8 cellular contexts compared by ENCODE assay signal in the genomic region with DNA sequence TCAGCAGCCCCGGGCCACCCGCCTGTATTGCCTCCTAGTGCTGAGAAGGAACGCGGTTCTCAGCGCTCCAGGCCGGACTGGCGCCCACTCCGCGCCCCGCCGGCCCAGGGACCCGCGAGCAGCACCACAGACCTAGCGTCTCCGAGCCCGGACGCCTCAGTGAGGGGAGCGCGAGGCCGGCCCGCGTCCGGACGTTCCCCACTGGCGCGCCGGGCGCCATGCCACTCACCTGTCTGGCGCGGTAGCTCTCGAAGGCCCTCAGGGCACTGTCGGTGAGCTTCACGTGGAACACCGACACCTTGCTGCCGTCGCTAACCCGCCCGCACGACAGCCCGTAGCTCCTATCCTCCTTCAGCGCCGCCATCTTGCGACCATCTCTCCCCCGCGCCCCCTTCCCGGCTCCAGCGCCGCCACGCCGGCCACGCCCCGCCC. TPM values are rescaled to one million over a fixed set of nuclear protein-coding genes. Genes with fewer than 3 reads are reported as not detected.
DNase-seq lines count a peak whose midpoint lies in the region; ATAC-seq, FAIRE-seq and TF ChIP-seq lines count a peak whose summit lies in the region.

A gene (minus strand): TSS at position 379 of the 432 bp plus-strand sequence. CDS start 15 bp downstream, at position 364.

- peak within 1 kb of the TSS; percentile 64 for H2BK120ac ChIP-seq in H1 (replicated peaks; ENCODE audit: low read depth, low read length)

- H3K4me1 ChIP-seq in H1 (replicated peaks in 1 of 4; ENCODE audit: control insufficient read depth in 3 of 4, insufficient read depth in 4 of 4, low read length in 3 of 4): peaks cover 0 to 3% (median under 1%) of the 10 kb centered on the region in 4 experiments; a peak in 4 of 7 replicates

- peak within 1 kb of the TSS; percentile 90 for H3K18ac ChIP-seq in H1 (ENCODE audit: extremely low read depth, low read length)

- H3K27ac ChIP-seq in H1 (ENCODE audit: low read depth, low read length): peak within 1 kb of the TSS; percentile 76

- H3K14ac ChIP-seq in H1 (ENCODE audit: insufficient read length): no peak within 1 kb of the TSS

- ATAC-seq in naive thymus-derived CD8-positive, alpha-beta T cell: peak in 1 of 2 donors; percentile 23

- H3K36me3 Mint-ChIP-seq in naive thymus-derived CD8-positive, alpha-beta T cell: no peaks in the 10 kb centered on the region

- peaks cover 1 to 7% of the 10 kb centered on the region in 2 experiments for H4K20me1 ChIP-seq in H1 (replicated peaks in 1 of 2; ENCODE audit: control insufficient read depth in 1 of 2, insufficient read depth in 2 of 2, low read length in 2 of 2)

- no peak within 1 kb of the TSS for H2AK5ac ChIP-seq in H1 (ENCODE audit: low read depth, low read length)

- POLR2A ChIA-PET in activated CD8-positive, alpha-beta memory T cell treated with anti-CD3 and anti-CD28 coated beads for 36 hours (lab: Charles Lee): interaction anchor here (0.6 to 3.5 kb wide), 6 partner anchors 22 to 67 kb away, joined by 3 to 16 read pairs (median 6); a partner anchor contains a TSS
- POLR2A ChIA-PET in H1 (lab: Charles Lee; ENCODE audit: partially characterized antibody): interaction anchor here (0.7 to 4.0 kb wide), 14 partner anchors 9 to 240 kb away, joined by 3 to 19 read pairs (median 4); a partner anchor contains a TSS
- POLR2A ChIA-PET in naive thymus-derived CD8-positive, alpha-beta T cell (lab: Charles Lee): interaction anchor here (0.5 to 5.9 kb wide), 17 partner anchors 13 to 477 kb away, joined by 3 to 71 read pairs (median 5); a partner anchor contains a TSS

- peak within 1 kb of the TSS; percentile 86 to 99 (median 94) for H3K4me3 Mint-ChIP-seq in naive thymus-derived CD8-positive, alpha-beta T cell

- H3K4me2 ChIP-seq in H1 (ENCODE audit: insufficient read depth in 1 of 2, low read depth in 2 of 2, low read length in 2 of 2): peak within 1 kb of the TSS; percentile 69 to 94

- peaks cover 10% of the 10 kb centered on the region; the same call in 1 of the 2 replicates for H3K23me2 ChIP-seq in H1 (ENCODE audit: low read depth, low read length)

- H3K4ac ChIP-seq in H1 (replicated peaks; ENCODE audit: insufficient read length, low read depth, low read length): no peak within 1 kb of the TSS

- TF ChIP-seq EP300 in H1 (IDR thresholded peaks at IDR 0.05; ENCODE audit: borderline replicate concordance in 1 of 2, low read depth in 2 of 2, low read length in 2 of 2): no peak

- no peak within 1 kb of the TSS for H2BK20ac ChIP-seq in H1 (ENCODE audit: low read length)

- no peak for TF ChIP-seq CTCF in H1 (IDR thresholded peaks at IDR 0.05; ENCODE audit: control extremely low read depth in 1 of 3, insufficient read depth in 1 of 3, low read depth in 1 of 3, low read length in 3 of 3)

- H3K9me3 ChIP-seq in MG63: no peaks in the 10 kb centered on the region
- no peaks in the 10 kb centered on the region for H3K9me3 ChIP-seq in H1 (ENCODE audit: insufficient read depth in 2 of 2, low read depth in 1 of 2, low read length in 1 of 2)

- peaks cover 7% of the 10 kb centered on the region for H3K79me1 ChIP-seq in H1 (ENCODE audit: low read depth, low read length)

- CTCF ChIA-PET in activated CD8-positive, alpha-beta memory T cell treated with anti-CD3 and anti-CD28 coated beads for 36 hours (lab: Charles Lee): interaction anchor here (0.5 to 4.6 kb wide), 13 partner anchors 10 to 331 kb away, joined by 3 to 42 read pairs (median 5); a partner anchor contains a TSS
- CTCF ChIA-PET in H1 (lab: Charles Lee; ENCODE audit: partially characterized antibody): interaction anchor here (0.6 to 32.9 kb wide), 11 partner anchors 10 to 971 kb away, joined by 3 to 458 read pairs (median 7); no protein-coding TSS in a partner anchor

- 0 out of 2 replicates have a peak within 1 kb of the TSS, but pooled peaks have one; percentile 97 for H2BK15ac ChIP-seq in H1 (ENCODE audit: low read length)

- no peak within 1 kb of the TSS for H3K23ac ChIP-seq in H1 (ENCODE audit: insufficient read length)

- peak within 1 kb of the TSS; percentile 93 to 99 (median 96) for H3K27ac Mint-ChIP-seq in naive thymus-derived CD8-positive, alpha-beta T cell

- H3K9me3 Mint-ChIP-seq in naive thymus-derived CD8-positive, alpha-beta T cell: no peaks in the 10 kb centered on the region

- H2BK12ac ChIP-seq in H1 (ENCODE audit: low read depth, low read length): peak within 1 kb of the TSS; percentile 84

- DNase-seq in activated CD8-positive, alpha-beta memory T cell treated with anti-CD3 and anti-CD28 coated beads for 24 hours: no peak
- DNase-seq in MG63: no peak
- DNase-seq in H1 (ENCODE audit: low read depth in 1 of 2, low spot score in 2 of 2): no peak
- DNase-seq in naive thymus-derived CD8-positive, alpha-beta T cell: no peak
- DNase-seq in T-helper 9 cell: no peak
- no peak for DNase-seq in NK-92 (lab: John Stamatoyannopoulos, UW; ENCODE audit: unreplicated experiment)
- DNase-seq in NAMALWA (ENCODE audit: low spot score): no peak

- FAIRE-seq in H1 (lab: Jason Lieb, UNC): no peak

- H3K4me3 ChIP-seq in MG63 (peak within 1 kb of the TSS; percentile 98), H1 (ENCODE audit: extremely low read depth in 1 of 4, insufficient read depth in 2 of 4, low read depth in 3 of 4, low read length in 4 of 4) (peak within 1 kb of the TSS; percentile 88 to 98 (median 89))

- peak within 1 kb of the TSS; percentile 88 for H2BK5ac ChIP-seq in H1 (ENCODE audit: low read depth, low read length)

- H4K8ac ChIP-seq in H1 (ENCODE audit: extremely low read depth, insufficient read depth, low read length): peak within 1 kb of the TSS; percentile 94

- WGBS in H1 (ENCODE audit: extremely low coverage in 1 of 2, insufficient coverage in 1 of 2, insufficient read length in 1 of 2, insufficient replicate concordance in 2 of 2, low coverage in 1 of 2, low lambda C conversion rate in 2 of 2, missing lambda C conversion rate in 1 of 2), 2 experiments: 2% methylated on average over 29 of the region's 52 CpGs; no CpG with 5 or more reads in 1 of the 2 experiments

- TF ChIP-seq POLR2A in H1 (IDR thresholded peaks at IDR 0.05; ENCODE audit: control extremely low read depth in 1 of 2, low read depth in 2 of 2, low read length in 2 of 2): peak in 1 of 2 experiments; percentile 87; a peak in 2 of 3 replicates

- H4K5ac ChIP-seq in H1 (ENCODE audit: insufficient read length, low read depth, low read length): no peak within 1 kb of the TSS

- H2AFZ ChIP-seq in H1 (ENCODE audit: low read length): no peak within 1 kb of the TSS

- no peak for TF ChIP-seq RAD21 in H1 (IDR thresholded peaks at IDR 0.05 in 1 of 2, conservative IDR thresholded peaks at IDR 0.05 in 1 of 2; ENCODE audit: low read depth in 2 of 2, low read length in 2 of 2)

- H3K36me3 ChIP-seq in MG63 (peaks cover 3% of the 10 kb centered on the region), H1 (ENCODE audit: control insufficient read depth in 2 of 4, insufficient read depth in 4 of 4, low read length in 3 of 4) (no peaks in the 10 kb centered on the region)

- H3K4me1 Mint-ChIP-seq in naive thymus-derived CD8-positive, alpha-beta T cell: peaks cover 7 to 35% (median 27%) of the 10 kb centered on the region in 4 donors

- peak within 1 kb of the TSS; percentile 73 for H3K56ac ChIP-seq in H1 (replicated peaks; ENCODE audit: insufficient read length, low read depth, low read length)

- H3K27me3 Mint-ChIP-seq in naive thymus-derived CD8-positive, alpha-beta T cell: no peaks in the 10 kb centered on the region

- H3K27me3 ChIP-seq in MG63 (no peaks in the 10 kb centered on the region), H1 (replicated peaks in 1 of 4; ENCODE audit: control insufficient read depth in 3 of 4, extremely low read depth in 1 of 4, insufficient read depth in 3 of 4, low read length in 3 of 4) (no peaks in the 10 kb centered on the region; a peak in 1 of 7 replicates)

- peak within 1 kb of the TSS; percentile 80 for H4K91ac ChIP-seq in H1 (replicated peaks; ENCODE audit: insufficient read length, low read length)

- H3K79me2 ChIP-seq in H1 (ENCODE audit: control insufficient read depth in 1 of 2, insufficient read depth in 2 of 2, low read length in 2 of 2): peaks cover 0 to 33% of the 10 kb centered on the region in 2 experiments; a peak in 2 of 4 replicates

- peak within 1 kb of the TSS; percentile 87 to 91 (median 88) for H3K9ac ChIP-seq in H1 (replicated peaks in 1 of 4; ENCODE audit: extremely low read depth in 1 of 4, low read depth in 3 of 4, low read length in 3 of 4)

TF ChIP-seq in H1, 55 proteins besides CTCF, POLR2A, EP300 and RAD21 (continues in another document):
- peak; percentile 36 for TF ChIP-seq KDM4A (IDR thresholded peaks at IDR 0.05; ENCODE audit: low read depth, low read length, severe bottlenecking)
- TF ChIP-seq TAF1 (IDR thresholded peaks at IDR 0.05; ENCODE audit: low read depth, low read length): peak; percentile 76
- no peak; a peak in 1 of 4 replicates for TF ChIP-seq HDAC2 (IDR thresholded peaks at IDR 0.05; ENCODE audit: borderline replicate concordance in 1 of 2, low read depth in 2 of 2, low read length in 2 of 2)
- TF ChIP-seq YY1 (IDR thresholded peaks at IDR 0.05; ENCODE audit: low read depth, low read length): peak; percentile 94
- TF ChIP-seq POLR2AphosphoS5 (IDR thresholded peaks at IDR 0.05; ENCODE audit: low read depth, low read length): peak; percentile 86
- peak; percentile 68 for TF ChIP-seq KDM5A (IDR thresholded peaks at IDR 0.05; ENCODE audit: low read length)
- TF ChIP-seq RXRA (IDR thresholded peaks at IDR 0.05; ENCODE audit: insufficient read depth, low read depth, low read length): no peak
- TF ChIP-seq ASH2L (IDR thresholded peaks at IDR 0.05; ENCODE audit: low read length): no peak

RNA-seq across cellular contexts. Expression of the gene that starts here (rescaled TPM):
- total RNA-seq in activated CD8-positive, alpha-beta memory T cell treated with anti-CD3 and anti-CD28 coated beads for 36 hours: 10 to 100 TPM; 22.6 to 24.3 TPM
- 12.2 and 22.1 TPM in 2 replicates for total RNA-seq in MG63 (2014; rRNA removed; shearing (Covaris generic); ENCODE audit: low replicate concordance)
- total RNA-seq in H1 (2021; fragmentation: NEBNext Ultra II Directional; extraction: Animal tissue kit (Norgen Biotek cat#: 25700)): 10.2 and 10.5 TPM in 2 replicates
- 5.2 and 8.8 TPM in 2 replicates for polyA plus RNA-seq in H1 (2011; rRNA removed)
- 6.5 TPM for polyA plus RNA-seq in H1 (2011; cell fraction: cytosol; rRNA removed)
- 12.6 TPM for polyA plus RNA-seq in H1 (2011; cell fraction: nucleus; rRNA removed)
- 4.6 to 7.6 TPM (median 7.4 TPM) in 4 replicates for polyA plus RNA-seq in H1 (2012, experiment 1 of 2)
- 6.4 TPM for polyA plus RNA-seq in H1 (2012, experiment 2 of 2)
- 5.6 TPM for polyA plus RNA-seq in H1 (2013, experiment 1 of 2)
- 6.2 TPM for polyA plus RNA-seq in H1 (2013, experiment 2 of 2)
- 3.6 and 5.4 TPM in 2 replicates for polyA minus RNA-seq in H1 (2011; rRNA and poly(A)+ RNA removed)
- polyA minus RNA-seq in H1 (2011; cell fraction: cytosol; rRNA and poly(A)+ RNA removed): 6.4 TPM
- polyA minus RNA-seq in H1 (2011; cell fraction: nucleus; rRNA and poly(A)+ RNA removed): 10.7 TPM
- 10 to 100 TPM; 23.7 to 24.1 TPM for total RNA-seq in naive thymus-derived CD8-positive, alpha-beta T cell
- polyA plus RNA-seq in naive thymus-derived CD8-positive, alpha-beta T cell: 10 to 100 TPM in 1 of 3 donors, 1 to 10 TPM in 2; 7.6 to 11.0 (median 9.3) TPM
